Comparison of ENCODE assay signal across 12 cellular contexts in the genomic region with DNA sequence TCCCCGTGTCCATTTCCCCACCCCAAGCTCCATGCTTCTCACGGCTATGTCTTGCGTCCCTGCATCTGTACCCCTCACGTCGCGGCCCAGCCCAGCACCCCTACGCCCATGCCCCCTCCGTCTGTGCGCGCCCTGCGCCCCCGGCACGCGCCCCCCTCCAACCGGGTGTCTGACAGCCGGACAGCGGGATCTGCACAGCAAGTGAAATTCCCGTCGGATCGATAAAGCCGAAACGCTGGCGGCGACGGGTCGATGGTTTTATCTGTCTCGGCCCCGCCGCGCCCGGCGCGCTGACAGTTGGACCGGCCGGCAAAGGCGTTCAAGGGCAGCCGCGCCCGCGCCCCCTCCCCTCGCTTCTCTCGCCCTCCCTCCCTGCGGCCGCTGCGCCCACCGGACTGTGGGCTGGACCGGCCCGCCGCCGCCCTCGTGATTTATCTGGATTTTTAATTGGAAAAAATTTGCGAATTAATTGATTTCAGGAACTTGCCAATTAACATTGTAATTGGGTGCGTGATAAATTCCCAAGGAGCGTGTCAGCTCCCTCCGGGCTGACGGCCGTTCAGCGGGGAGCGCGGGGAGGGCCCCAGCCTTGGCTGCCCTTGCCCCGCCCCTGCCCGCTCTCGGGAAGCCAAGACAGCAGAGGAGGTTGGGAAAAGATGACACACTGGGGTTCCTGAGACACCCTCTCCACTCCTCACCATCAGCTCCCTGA. TPM values are rescaled to one million over a fixed set of nuclear protein-coding genes. Genes with fewer than 3 reads are reported as not detected.
DNase-seq lines count a peak whose midpoint lies in the region; ATAC-seq and TF ChIP-seq lines count a peak whose summit lies in the region.
"Had no signal": no experiment of that assay in that cellular context is flagged by ENCODE, and none has a peak within 500 bp of the region (broad histone marks: within the 10 kb centered on the region; RNA-seq: fewer than 3 reads in every experiment).

No MANE protein-coding gene starts in this region.

- H3K36me3 ChIP-seq in esophagus squamous epithelium (no peaks in the 10 kb centered on the region), muscle layer of colon (ENCODE audit: insufficient read depth, low read length) (no peaks in the 10 kb centered on the region), aorta (ENCODE audit: control insufficient read depth in 1 of 2, insufficient read depth in 2 of 2, low read length in 1 of 2) (no peaks in the 10 kb centered on the region)
- H3K36me3 ChIP-seq: BLaER1 treated with 17β-estradiol and CSF1 and Interleukin-3, amounts not matched to agents 10 nM and 100 nM had no signal

- H3K4me3 ChIP-seq in esophagus squamous epithelium, result peak overlapping the region; percentile 11 to 62 (median 32)
- H3K4me3 ChIP-seq in muscle layer of colon (ENCODE audit: low read depth in 1 of 2, low read length in 2 of 2), result peak overlapping the region; percentile 45 to 50
- no peak overlapping the region for H3K4me3 ChIP-seq in aorta (ENCODE audit: low read length in 2 of 2)
- H3K4me3 ChIP-seq: BLaER1 treated with 17β-estradiol and CSF1 and Interleukin-3, amounts not matched to agents 10 nM and 100 nM had no signal

- no peak for DNase-seq in stimulated activated naive CD8-positive, alpha-beta T cell treated with anti-CD3 and anti-CD28 coated beads, Interleukin-15, amount 100 ng/mL, for 72 hours
- no peak for DNase-seq in stimulated activated naive CD8-positive, alpha-beta T cell treated with anti-CD3 and anti-CD28 coated beads, Interleukin-15, Interleukin-2, amounts not matched to agents 100 U/mL and 50 U/mL, for 24 hours
- DNase-seq in esophagus squamous epithelium (lab: John Stamatoyannopoulos, UW) (no peak), aorta (peak in 1 of 2 donors; percentile 80)
- DNase-seq in activated CD4-positive, alpha-beta T cell treated with anti-CD3 and anti-CD28 coated beads for 4 hours, result no peak
- DNase-seq: dermis blood vessel endothelial cell, Karpas-422 had no signal

- H3K27me3 Mint-ChIP-seq in stimulated activated naive CD8-positive, alpha-beta T cell treated with anti-CD3 and anti-CD28 coated beads, Interleukin-15, amount 100 ng/mL, for 72 hours, result no peaks in the 10 kb centered on the region

- 32 to 57% methylated on average over 14 to 29 of the region's 63 CpGs for WGBS in esophagus squamous epithelium, 2 donors
- 6 to 10% methylated on average over 54 to 63 of the region's 63 CpGs for WGBS in aorta, 2 donors

- H3K4me1 Mint-ChIP-seq in stimulated activated naive CD8-positive, alpha-beta T cell treated with anti-CD3 and anti-CD28 coated beads, Interleukin-15, amount 100 ng/mL, for 72 hours, result no peaks in the 10 kb centered on the region

- peak overlapping the region in 1 of 2 donors; percentile 71 for H3K27ac Mint-ChIP-seq in stimulated activated naive CD8-positive, alpha-beta T cell treated with anti-CD3 and anti-CD28 coated beads, Interleukin-15, amount 100 ng/mL, for 72 hours

- peaks cover 0 to 31% (median 2%) of the 10 kb centered on the region in 4 donors for H3K27me3 ChIP-seq in esophagus squamous epithelium
- peaks cover 0 to 6% of the 10 kb centered on the region in 2 donors for H3K27me3 ChIP-seq in muscle layer of colon (ENCODE audit: control insufficient read depth in 1 of 2, insufficient read depth in 2 of 2, low read length in 2 of 2)
- H3K27me3 ChIP-seq in aorta (ENCODE audit: control insufficient read depth in 1 of 2, insufficient read depth in 2 of 2, low read length in 1 of 2), result no peaks in the 10 kb centered on the region
- H3K27me3 ChIP-seq: BLaER1 treated with 17β-estradiol and CSF1 and Interleukin-3, amounts not matched to agents 10 nM and 100 nM had no signal

- no peak overlapping the region for H3K4me3 Mint-ChIP-seq in stimulated activated naive CD8-positive, alpha-beta T cell treated with anti-CD3 and anti-CD28 coated beads, Interleukin-15, amount 100 ng/mL, for 72 hours

- peak; percentile 35 for ATAC-seq in stimulated activated naive CD8-positive, alpha-beta T cell treated with anti-CD3 and anti-CD28 coated beads, Interleukin-15, amount 100 ng/mL, for 72 hours
- ATAC-seq in stimulated activated naive CD8-positive, alpha-beta T cell treated with anti-CD3 and anti-CD28 coated beads, Interleukin-15, Interleukin-2, amounts not matched to agents 100 U/mL and 50 U/mL, for 24 hours, result no peak
- ATAC-seq in aorta (ENCODE audit: low FRiP score) (peak; percentile 45), HG02623 (IDR thresholded peaks at IDR 0.05; ENCODE audit: unreplicated experiment) (no peak), GM21447 (IDR thresholded peaks at IDR 0.05; ENCODE audit: unreplicated experiment) (no peak)

- intact Hi-C loops in esophagus squamous epithelium (cut with DNase I) (no loop called here), aorta (cut with DNase I) (no loop called here)

- H3K27ac ChIP-seq in esophagus squamous epithelium, result no peak overlapping the region
- peak overlapping the region; percentile 37 for H3K27ac ChIP-seq in muscle layer of colon (ENCODE audit: low read depth, low read length)
- H3K27ac ChIP-seq in aorta (ENCODE audit: low read depth in 1 of 2, low read length in 2 of 2), result no peak overlapping the region
- H3K27ac ChIP-seq: BLaER1 treated with 17β-estradiol and CSF1 and Interleukin-3, amounts not matched to agents 10 nM and 100 nM; VCaP had no signal

- no peak for TF ChIP-seq CTCF in esophagus squamous epithelium (IDR thresholded peaks at IDR 0.05)

- peaks cover 0 to 15% (median 9%) of the 10 kb centered on the region in 3 donors for H3K4me1 ChIP-seq in esophagus squamous epithelium
- H3K4me1 ChIP-seq in muscle layer of colon (ENCODE audit: insufficient read depth, low read length), result peaks cover 23% of the 10 kb centered on the region
- H3K4me1 ChIP-seq in aorta (ENCODE audit: control insufficient read depth in 1 of 2, insufficient read depth in 2 of 2, low read length in 2 of 2), result no peaks in the 10 kb centered on the region

- H3K9me3 Mint-ChIP-seq in stimulated activated naive CD8-positive, alpha-beta T cell treated with anti-CD3 and anti-CD28 coated beads, Interleukin-15, amount 100 ng/mL, for 72 hours, result no peaks in the 10 kb centered on the region

- H3K9me3 ChIP-seq in esophagus squamous epithelium, result no peaks in the 10 kb centered on the region
- H3K9me3 ChIP-seq in muscle layer of colon (ENCODE audit: low read length), result no peaks in the 10 kb centered on the region
- H3K9me3 ChIP-seq in aorta (ENCODE audit: control insufficient read depth, low read length), result no peaks in the 10 kb centered on the region
- H3K9me3 ChIP-seq: BLaER1 treated with 17β-estradiol and CSF1 and Interleukin-3, amounts not matched to agents 10 nM and 100 nM had no signal

- TF ChIP-seq POLR2A in esophagus squamous epithelium (IDR thresholded peaks at IDR 0.05), result no peak

- no peak overlapping the region for H3K9ac ChIP-seq in muscle layer of colon (ENCODE audit: low read length)
- H3K9ac ChIP-seq: BLaER1 treated with 17β-estradiol and CSF1 and Interleukin-3, amounts not matched to agents 10 nM and 100 nM had no signal

RNA-seq across cellular contexts. Expression of a gene that starts 57.1 kb away (rescaled TPM):
- 1 to 10 TPM; 3.2 to 5.8 (median 4.0) TPM for total RNA-seq in esophagus squamous epithelium
- 1 to 10 TPM; 5.4 to 6.6 TPM for total RNA-seq in aorta
- polyA plus RNA-seq in aorta, result 1 to 10 TPM; 8.4 to 9.9 TPM

RNA-seq across cellular contexts. Expression of a gene that starts 57.4 kb away (rescaled TPM):
- 1 to 10 TPM in 1 of 4 donors, not detected in 3; 1.3 TPM for total RNA-seq in esophagus squamous epithelium
- total RNA-seq in aorta, result 1 to 10 TPM; 1.5 to 6.7 TPM
- 1 to 10 TPM in 1 of 2 donors, under 1 TPM in 1; 0.63 to 2.0 TPM for polyA plus RNA-seq in aorta
- total RNA-seq: dermis blood vessel endothelial cell had no signal

Comparison
In these comparisons a context has a peak if more than half of its experiments do, and no peak if none do; other contexts are left out.
1. ATAC-seq: peak in stimulated activated naive CD8-positive, alpha-beta T cell treated with anti-CD3 and anti-CD28 coated beads, Interleukin-15, amount 100 ng/mL, for 72 hours (single experiment) and aorta (single experiment); none in stimulated activated naive CD8-positive, alpha-beta T cell treated with anti-CD3 and anti-CD28 coated beads, Interleukin-15, Interleukin-2, amounts not matched to agents 100 U/mL and 50 U/mL, for 24 hours (single experiment), HG02623 (single experiment) and GM21447 (single experiment).
2. H3K4me3 ChIP-seq: peak in esophagus squamous epithelium (4 of 4) and muscle layer of colon (2 of 2); none in aorta (0 of 2).